In genomic region chr5:89932771-89933181, GRCh38 we compare ENCODE assay signal across 1 cellular context.
TF ChIP-seq lines count a peak whose summit lies in the region.

No MANE protein-coding gene starts in this region.

TF ChIP-seq in HepG2, 621 proteins besides CTCF, POLR2A, EP300 and RAD21 (continued from another document):
- TF ChIP-seq ZNF687 (CRISPR knock-in tag; IDR thresholded peaks at IDR 0.05) (no peak), E2F2 (CRISPR knock-in tag; IDR thresholded peaks at IDR 0.05; ENCODE audit: borderline replicate concordance) (no peak), HOXD1 (CRISPR knock-in tag; IDR thresholded peaks at IDR 0.05) (no peak), ZNF460 (CRISPR knock-in tag; IDR thresholded peaks at IDR 0.05; ENCODE audit: borderline replicate concordance) (no peak), HES4 (CRISPR knock-in tag; IDR thresholded peaks at IDR 0.05; ENCODE audit: borderline replicate concordance) (no peak)
TF ChIP-seq in HepG2: peak in this region for 0.
